In the genomic region with DNA sequence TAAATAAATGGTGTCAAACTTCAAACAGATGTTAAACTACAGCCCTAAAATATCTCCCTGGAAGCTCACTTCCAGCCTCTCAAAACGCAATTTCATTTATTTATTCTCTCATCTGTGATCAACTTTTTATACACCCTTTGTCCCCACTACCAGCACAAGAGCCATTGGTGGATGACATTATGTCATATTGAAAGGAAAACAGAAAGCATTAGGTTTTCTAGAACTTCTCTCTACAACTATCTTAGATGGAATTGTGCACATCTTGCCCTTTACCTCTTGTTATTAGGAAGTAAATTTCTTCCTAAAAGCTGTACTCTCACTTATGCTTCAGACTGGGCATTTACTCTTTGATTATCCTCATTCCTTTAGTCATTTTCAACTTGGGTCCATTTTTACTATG, we compare ENCODE assay signal across 24 cellular contexts.
"Had no signal": no experiment of that assay in that cellular context is flagged by ENCODE, and none has a peak within 500 bp of the region (broad histone marks: within the 10 kb centered on the region; RNA-seq: fewer than 3 reads in every experiment).

No MANE protein-coding gene starts in this region.

- H3K36me3 ChIP-seq: ascending aorta had no signal

- H3K4me1 ChIP-seq: body of pancreas had no signal

- H3K4me3 ChIP-seq: ascending aorta, body of pancreas, PC-9 had no signal

- H3K9me3 ChIP-seq: ascending aorta, body of pancreas had no signal

- H3K27ac ChIP-seq: ascending aorta, body of pancreas, PC-9 had no signal

- DNase-seq: activated B cell treated with CpG ODN at 0.5 μM for 24 hours; activated CD4-positive, alpha-beta memory T cell treated with anti-CD3 and anti-CD28 coated beads for 36 hours; activated CD4-positive, alpha-beta T cell treated with anti-CD3 and anti-CD28 coated beads for 1 hour; activated CD4-positive, alpha-beta T cell treated with anti-CD3 and anti-CD28 coated beads, Interleukin-2, amount 10 ng/mL, durations not matched to agents 7 days and 5 days; activated CD8-positive, alpha-beta memory T cell treated with anti-CD3 and anti-CD28 coated beads for 24 hours; activated effector memory CD4-positive, alpha-beta T cell treated with anti-CD3 and anti-CD28 coated beads, Interleukin-2, amount 50 U/mL, for 16 hours; activated naive CD4-positive, alpha-beta T cell treated with Interleukin-2 at 50 U/mL for 16 hours; activated naive CD8-positive, alpha-beta T cell treated with anti-CD3 and anti-CD28 coated beads, Interleukin-2, amount 50 U/mL, for 24 hours; activated T-cell treated with anti-CD3 and anti-CD28 coated beads, Interleukin-2, amount 50 U/mL, for 4 hours; amniotic stem cell; body of pancreas; NCI-H1105; NCI-H1436; NCI-H1694 treated with DMSO at 0.1 percent for 48 hours; NCI-H2029 treated with DMSO at 0.1 percent for 48 hours; NCI-H510A treated with DMSO at 0.1 percent for 48 hours; PC-9; SIG-M5; T-cell; T-helper 2 cell; T1000 had no signal

- ATAC-seq: activated naive CD4-positive, alpha-beta T cell treated with anti-CD3 and anti-CD28 coated beads, Interleukin-2, amount 50 U/mL, for 72 hours; activated naive CD8-positive, alpha-beta T cell treated with anti-CD3 and anti-CD28 coated beads, Interleukin-2, amount 50 U/mL, for 24 hours; activated T-cell treated with anti-CD3 and anti-CD28 coated beads, Interleukin-2, amount 50 U/mL, for 4 hours; body of pancreas; T-cell had no signal

- H3K27me3 ChIP-seq: ascending aorta, body of pancreas had no signal

- H3K4me2 ChIP-seq: PC-9 had no signal

- FAIRE-seq: TTC549 had no signal

- H2AFZ ChIP-seq: PC-9 had no signal
